ENCODE assay signal across 15 cellular contexts in the genomic region with DNA sequence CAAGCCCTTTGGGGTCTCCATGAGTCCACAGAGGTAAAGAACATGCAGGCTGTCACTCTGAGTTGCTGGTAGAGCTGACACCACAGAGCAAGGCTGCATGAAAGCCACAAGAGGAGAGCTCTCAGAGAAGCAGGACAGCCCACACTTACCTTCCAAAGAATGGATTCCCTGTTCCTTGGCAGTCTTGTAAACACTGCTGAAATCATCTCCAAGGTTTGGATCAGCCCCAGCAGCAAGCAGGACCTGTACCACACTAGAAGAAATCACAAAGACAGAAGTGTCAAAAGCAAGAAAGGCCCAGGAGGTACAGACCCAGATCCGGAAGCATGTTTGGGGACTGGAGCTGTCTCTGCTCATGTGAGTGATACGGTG.
"Had no signal": no experiment of that assay in that cellular context is flagged by ENCODE, and none has a peak within 500 bp of the region (broad histone marks: within the 10 kb centered on the region; RNA-seq: fewer than 3 reads in every experiment).

No MANE protein-coding gene starts in this region.

- H3K4me3 ChIP-seq: adrenal gland, tibial artery had no signal

- DNase-seq: activated CD4-positive, alpha-beta T cell treated with anti-CD3 and anti-CD28 coated beads, Interleukin-2, amount 50 U/mL, for 48 hours; activated CD4-positive, CD25-positive, alpha-beta regulatory T cell treated with anti-CD3 and anti-CD28 coated beads, Interleukin-2, amount 50 U/mL, for 72 hours; activated gamma-delta T cell; adrenal gland; effector memory CD8-positive, alpha-beta T cell; immature natural killer cell; occipital lobe; stimulated activated CD4-positive, alpha-beta T cell treated with anti-CD3 and anti-CD28 coated beads, Interleukin-12 subunit alpha, Interleukin-12 subunit beta, amount 100 ng/mL, for 4 hours; stimulated activated CD4-positive, alpha-beta T cell treated with anti-CD3 and anti-CD28 coated beads, Interleukin-1b, Interleukin-23, amount 100 ng/mL, for 48 hours; stimulated activated CD8-positive, alpha-beta memory T cell treated with anti-CD3 and anti-CD28 coated beads, Interleukin-4, amount 100 ng/mL, for 48 hours; stimulated activated naive CD4-positive, alpha-beta T cell treated with Interleukin-2 at 50 U/mL for 16 hours; T-helper 1 cell; T-helper 9 cell; tibial artery had no signal

- H3K9me3 ChIP-seq: adrenal gland had no signal

- H3K36me3 ChIP-seq: adrenal gland, tibial artery had no signal

- H3K4me1 ChIP-seq: adrenal gland had no signal

- ATAC-seq: effector memory CD8-positive, alpha-beta T cell had no signal

- H3K27me3 ChIP-seq: adrenal gland, tibial artery had no signal

- H3K27ac ChIP-seq: VCaP had no signal
